In the genomic region with DNA sequence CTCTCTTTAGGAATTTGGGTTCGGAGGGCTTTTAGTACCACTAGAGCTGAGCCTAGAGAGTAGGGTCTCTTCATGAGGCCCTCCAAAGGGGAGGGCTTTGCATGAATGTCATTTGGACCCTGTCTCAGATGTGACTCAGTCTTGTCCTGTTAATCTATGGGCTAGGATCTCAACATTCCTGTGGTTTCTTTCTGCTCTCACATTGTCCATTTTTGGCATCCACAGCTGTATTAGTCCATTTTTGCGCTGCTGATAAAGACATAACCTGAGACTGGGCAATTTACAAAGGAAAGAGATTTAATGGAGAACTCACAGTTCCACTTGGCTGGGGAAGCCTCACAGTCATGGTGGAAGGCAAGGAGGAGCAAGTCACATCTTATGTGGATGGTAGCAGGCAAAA, we compare ENCODE assay signal across 21 cellular contexts.
"Had no signal": no experiment of that assay in that cellular context is flagged by ENCODE, and none has a peak within 500 bp of the region (broad histone marks: within the 10 kb centered on the region; RNA-seq: fewer than 3 reads in every experiment).

No MANE protein-coding gene starts in this region.

- FAIRE-seq: endothelial cell of umbilical vein, islet of Langerhans had no signal

- H3K9me3 ChIP-seq: adrenal gland, body of pancreas, heart right ventricle, ovary, sigmoid colon, upper lobe of left lung had no signal

- H3K27ac ChIP-seq: adrenal gland, body of pancreas, heart right ventricle, ovary, sigmoid colon, upper lobe of left lung had no signal

- H3K4me3 ChIP-seq: adrenal gland, body of pancreas, heart right ventricle, ovary, sigmoid colon, upper lobe of left lung had no signal

- H3K9me3 Mint-ChIP-seq: activated CD4-positive, alpha-beta memory T cell treated with anti-CD3 and anti-CD28 coated beads for 36 hours; central memory CD8-positive, alpha-beta T cell; stimulated activated naive CD8-positive, alpha-beta T cell treated with anti-CD3 and anti-CD28 coated beads, Interleukin-15, amount 100 ng/mL, for 72 hours had no signal

- H3K4me1 ChIP-seq: adrenal gland, body of pancreas, heart right ventricle, sigmoid colon, upper lobe of left lung had no signal

- DNase-seq: activated CD4-positive, alpha-beta memory T cell treated with anti-CD3 and anti-CD28 coated beads for 36 hours; activated CD4-positive, alpha-beta T cell treated with anti-CD3 and anti-CD28 coated beads for 1 hour; activated CD8-positive, alpha-beta memory T cell treated with anti-CD3 and anti-CD28 coated beads, Interleukin-2, amount 10 ng/mL, durations not matched to agents 7 days and 5 days; activated naive CD4-positive, alpha-beta T cell treated with anti-CD3 and anti-CD28 coated beads, Interleukin-2, amount 50 U/mL, for 16 hours; activated T-cell treated with anti-CD3 and anti-CD28 coated beads, Interleukin-2, amount 50 U/mL, for 1 hour; adrenal gland; body of pancreas; effector CD8-positive, alpha-beta T cell; foreskin melanocyte; heart right ventricle; mammary epithelial cell; naive B cell; ovary; sigmoid colon; stimulated activated CD4-positive, alpha-beta T cell treated with anti-CD3 and anti-CD28 coated beads, Interleukin-1b, Interleukin-23, amount 100 ng/mL, for 48 hours; stimulated activated naive CD8-positive, alpha-beta T cell treated with anti-CD3 and anti-CD28 coated beads, Interleukin-15, amount 100 ng/mL, for 72 hours; T-helper 9 cell; upper lobe of left lung had no signal

- H3K4me3 Mint-ChIP-seq: activated CD4-positive, alpha-beta memory T cell treated with anti-CD3 and anti-CD28 coated beads for 36 hours; activated CD8-positive, alpha-beta memory T cell treated with anti-CD3 and anti-CD28 coated beads, Interleukin-2, amount 10 ng/mL, durations not matched to agents 7 days and 5 days; central memory CD8-positive, alpha-beta T cell; naive B cell; stimulated activated naive CD8-positive, alpha-beta T cell treated with anti-CD3 and anti-CD28 coated beads, Interleukin-15, amount 100 ng/mL, for 72 hours had no signal

- H3K4me1 Mint-ChIP-seq: central memory CD8-positive, alpha-beta T cell; naive B cell; stimulated activated naive CD8-positive, alpha-beta T cell treated with anti-CD3 and anti-CD28 coated beads, Interleukin-15, amount 100 ng/mL, for 72 hours had no signal

- H3K36me3 Mint-ChIP-seq: activated CD4-positive, alpha-beta memory T cell treated with anti-CD3 and anti-CD28 coated beads for 36 hours; activated CD8-positive, alpha-beta memory T cell treated with anti-CD3 and anti-CD28 coated beads, Interleukin-2, amount 10 ng/mL, durations not matched to agents 7 days and 5 days; naive B cell had no signal

- H3K36me3 ChIP-seq: adrenal gland, heart right ventricle, ovary, sigmoid colon, upper lobe of left lung had no signal

- H3K27me3 ChIP-seq: adrenal gland, body of pancreas, ovary, sigmoid colon, upper lobe of left lung had no signal

- H3K27ac Mint-ChIP-seq: activated CD4-positive, alpha-beta memory T cell treated with anti-CD3 and anti-CD28 coated beads for 36 hours; activated CD8-positive, alpha-beta memory T cell treated with anti-CD3 and anti-CD28 coated beads, Interleukin-2, amount 10 ng/mL, durations not matched to agents 7 days and 5 days; naive B cell; stimulated activated naive CD8-positive, alpha-beta T cell treated with anti-CD3 and anti-CD28 coated beads, Interleukin-15, amount 100 ng/mL, for 72 hours had no signal

- ATAC-seq: activated CD8-positive, alpha-beta memory T cell treated with anti-CD3 and anti-CD28 coated beads, Interleukin-2, amount 10 ng/mL, durations not matched to agents 7 days and 5 days; body of pancreas; heart right ventricle; stimulated activated naive CD8-positive, alpha-beta T cell treated with anti-CD3 and anti-CD28 coated beads, Interleukin-15, amount 100 ng/mL, for 72 hours had no signal
